ENCODE assay signal across 8 cellular contexts in genomic region chr14:93185333-93185688, GRCh38. TPM values are rescaled to one million over a fixed set of nuclear protein-coding genes. Genes with fewer than 3 reads are reported as not detected.
DNase-seq lines count a peak whose midpoint lies in the region; ATAC-seq, FAIRE-seq and TF ChIP-seq lines count a peak whose summit lies in the region.

No MANE protein-coding gene starts in this region.

- H3K4me3 Mint-ChIP-seq in activated CD4-positive, alpha-beta memory T cell treated with anti-CD3 and anti-CD28 coated beads, Interleukin-2, amount 10 ng/mL, durations not matched to agents 7 days and 5 days = peak overlapping the region; percentile 94
- peak overlapping the region; percentile 82 for H3K4me3 Mint-ChIP-seq in stimulated activated effector memory CD8-positive, alpha-beta T cell treated with anti-CD3 and anti-CD28 coated beads, Interleukin-12 subunit alpha, Interleukin-12 subunit beta, amount 100 ng/mL, for 72 hours

- CTCF ChIA-PET in A549 (lab: Yijun Ruan, JAX) = interaction anchor here (0.8 to 1.8 kb wide), 4 partner anchors 8 to 34 kb away, joined by 3 to 6 read pairs (median 3); no protein-coding TSS in a partner anchor
- CTCF ChIA-PET in activated CD4-positive, alpha-beta memory T cell treated with anti-CD3 and anti-CD28 coated beads, Interleukin-2, amount 10 ng/mL, durations not matched to agents 7 days and 5 days (lab: Charles Lee) = interaction anchor here (0.5 to 4.1 kb wide), 9 partner anchors 9 to 150 kb away, joined by 3 to 47 read pairs (median 4); partner anchors contain the start of genes GON7, ITPK1 and UBR7

- no peak for TF ChIP-seq EP300 in A549 (IDR thresholded peaks at IDR 0.05)

- H3K4me3 ChIP-seq in A549 = peak overlapping the region; percentile 92
- peak overlapping the region; percentile 95; the same call in 1 of the 2 replicates for H3K4me3 ChIP-seq in iPS DF 6.9 (ENCODE audit: low read length)

- H3K36me3 Mint-ChIP-seq in activated CD4-positive, alpha-beta memory T cell treated with anti-CD3 and anti-CD28 coated beads, Interleukin-2, amount 10 ng/mL, durations not matched to agents 7 days and 5 days (ENCODE audit: low read depth) = peaks cover 25% of the 10 kb centered on the region
- H3K36me3 Mint-ChIP-seq in stimulated activated effector memory CD8-positive, alpha-beta T cell treated with anti-CD3 and anti-CD28 coated beads, Interleukin-12 subunit alpha, Interleukin-12 subunit beta, amount 100 ng/mL, for 72 hours = peaks cover 63% of the 10 kb centered on the region

- H3K27me3 Mint-ChIP-seq in activated CD4-positive, alpha-beta memory T cell treated with anti-CD3 and anti-CD28 coated beads, Interleukin-2, amount 10 ng/mL, durations not matched to agents 7 days and 5 days = no peaks in the 10 kb centered on the region

- H3K4me1 Mint-ChIP-seq in activated CD4-positive, alpha-beta memory T cell treated with anti-CD3 and anti-CD28 coated beads, Interleukin-2, amount 10 ng/mL, durations not matched to agents 7 days and 5 days = peaks cover 36% of the 10 kb centered on the region
- H3K4me1 Mint-ChIP-seq in stimulated activated effector memory CD8-positive, alpha-beta T cell treated with anti-CD3 and anti-CD28 coated beads, Interleukin-12 subunit alpha, Interleukin-12 subunit beta, amount 100 ng/mL, for 72 hours = peaks cover 34% of the 10 kb centered on the region

- H3K9me3 ChIP-seq in A549 = no peaks in the 10 kb centered on the region
- H3K9me3 ChIP-seq in iPS DF 6.9 (ENCODE audit: control insufficient read depth, insufficient read depth, low read length) = no peaks in the 10 kb centered on the region

- H3K4me2 ChIP-seq in A549 = peak overlapping the region; percentile 75

- peak overlapping the region; percentile 80 for H3K27ac Mint-ChIP-seq in activated CD4-positive, alpha-beta memory T cell treated with anti-CD3 and anti-CD28 coated beads, Interleukin-2, amount 10 ng/mL, durations not matched to agents 7 days and 5 days
- peak overlapping the region; percentile 85 for H3K27ac Mint-ChIP-seq in stimulated activated effector memory CD8-positive, alpha-beta T cell treated with anti-CD3 and anti-CD28 coated beads, Interleukin-12 subunit alpha, Interleukin-12 subunit beta, amount 100 ng/mL, for 72 hours

- H3K36me3 ChIP-seq in iPS DF 6.9 (ENCODE audit: control insufficient read depth, insufficient read depth, low read length) = no peaks in the 10 kb centered on the region; the same call in 1 of the 2 replicates

- ATAC-seq in A549 (0 out of 6 replicates have a peak, but pooled peaks of 1 of the 2 experiments have one; percentile 4), GM21576 (IDR thresholded peaks at IDR 0.05; ENCODE audit: unreplicated experiment) (peak; percentile 3), GM21367 (IDR thresholded peaks at IDR 0.05; ENCODE audit: unreplicated experiment) (no peak)
- no peak for ATAC-seq in stimulated activated effector memory CD8-positive, alpha-beta T cell treated with anti-CD3 and anti-CD28 coated beads, Interleukin-12 subunit alpha, Interleukin-12 subunit beta, amount 100 ng/mL, for 72 hours

- H3K27ac ChIP-seq in A549 (peak overlapping the region; percentile 93 to 96), iPS DF 6.9 (ENCODE audit: low read length) (no peak overlapping the region)

- peaks cover 7% of the 10 kb centered on the region for H3K4me1 ChIP-seq in A549
- no peaks in the 10 kb centered on the region for H3K4me1 ChIP-seq in iPS DF 6.9 (ENCODE audit: control insufficient read depth, insufficient read depth, low read length)

- no peak for TF ChIP-seq CTCF in A549 (IDR thresholded peaks at IDR 0.05)

- DNase-seq in A549 (ENCODE audit: low read depth in 1 of 2, low spot score in 1 of 2) (no peak), iPS DF 6.9 (ENCODE audit: low read depth, low spot score) (no peak), NCI-H1436 (lab: John Stamatoyannopoulos, UW) (no peak)
- DNase-seq in activated CD4-positive, alpha-beta memory T cell treated with anti-CD3 and anti-CD28 coated beads, Interleukin-2, amount 10 ng/mL, durations not matched to agents 7 days and 5 days = no peak
- DNase-seq in stimulated activated effector memory CD8-positive, alpha-beta T cell treated with anti-CD3 and anti-CD28 coated beads, Interleukin-12 subunit alpha, Interleukin-12 subunit beta, amount 100 ng/mL, for 72 hours (ENCODE audit: low spot score in 2 of 2) = no peak
- DNase-seq in activated CD4-positive, alpha-beta T cell treated with anti-CD3 and anti-CD28 coated beads for 1 hour = no peak

- FAIRE-seq in A549 (lab: Jason Lieb, UNC) = no peak

- H3K27me3 ChIP-seq in iPS DF 6.9 (ENCODE audit: control insufficient read depth, insufficient read depth, low read length) = no peaks in the 10 kb centered on the region

- POLR2A ChIA-PET in A549 (lab: Yijun Ruan, JAX) = interaction anchor here (1.0 to 1.6 kb wide), 5 partner anchors 8 to 72 kb away, joined by 4 to 25 read pairs (median 6); partner anchors contain the start of genes GON7, ITPK1 and UBR7
- POLR2A ChIA-PET in activated CD4-positive, alpha-beta memory T cell treated with anti-CD3 and anti-CD28 coated beads, Interleukin-2, amount 10 ng/mL, durations not matched to agents 7 days and 5 days (lab: Charles Lee) = interaction anchor here (0.7 to 8.4 kb wide), 16 partner anchors 9 to 896 kb away, joined by 3 to 136 read pairs (median 4); partner anchors contain the start of genes DDX24, GOLGA5, GON7 and IFI27L1

- 2% methylated on average over 11 of the region's 11 CpGs for WGBS in A549 (ENCODE audit: missing lambda C conversion rate)
- no CpG with 5 or more reads among the region's 11 CpGs for WGBS in iPS DF 6.9 (ENCODE audit: insufficient coverage, insufficient read length)

- TF ChIP-seq POLR2A in A549 (IDR thresholded peaks at IDR 0.05; ENCODE audit: low read length) = no peak

- no peaks in the 10 kb centered on the region for H3K9me3 Mint-ChIP-seq in activated CD4-positive, alpha-beta memory T cell treated with anti-CD3 and anti-CD28 coated beads, Interleukin-2, amount 10 ng/mL, durations not matched to agents 7 days and 5 days
- H3K9me3 Mint-ChIP-seq in stimulated activated effector memory CD8-positive, alpha-beta T cell treated with anti-CD3 and anti-CD28 coated beads, Interleukin-12 subunit alpha, Interleukin-12 subunit beta, amount 100 ng/mL, for 72 hours = no peaks in the 10 kb centered on the region

- no peak for TF ChIP-seq RAD21 in A549 (conservative IDR thresholded peaks at IDR 0.05 in 1 of 2, IDR thresholded peaks at IDR 0.05 in 1 of 2)

TF ChIP-seq in A549, 52 proteins besides CTCF, POLR2A, EP300 and RAD21:
- no peak for TF ChIP-seq CHD4 (IDR thresholded peaks at IDR 0.05; ENCODE audit: borderline replicate concordance)
- 0 out of 2 replicates have a peak, but pooled peaks have one; percentile 3 for TF ChIP-seq HOXB5 (CRISPR knock-in tag; IDR thresholded peaks at IDR 0.05)

RNA-seq across cellular contexts. Expression of gene LYSET, which starts 0.2 kb away (rescaled TPM):
- 34.5 and 37.0 TPM in 2 replicates for polyA plus RNA-seq in A549 (2011; rRNA removed)
- 15.4 and 16.5 TPM in 2 replicates for polyA plus RNA-seq in A549 (2012; cell fraction: cytosol; rRNA removed)
- 3.6 and 5.2 TPM in 2 replicates for polyA plus RNA-seq in A549 (2012; cell fraction: nucleus; rRNA removed)
- polyA plus RNA-seq in A549 (2017; fragmentation: RNase III; extraction: RNeasy Plus Mini Kit Qiagen cat#74134 plus additional on column Dnase treatment) = 27.0 to 31.3 TPM (median 29.9 TPM) in 3 replicates
- polyA minus RNA-seq in A549 (2011; rRNA and poly(A)+ RNA removed) = 8.0 and 8.6 TPM in 2 replicates
- 1 to 10 TPM; 7.4 to 8.3 TPM for total RNA-seq in activated CD4-positive, alpha-beta memory T cell treated with anti-CD3 and anti-CD28 coated beads, Interleukin-2, amount 10 ng/mL, durations not matched to agents 7 days and 5 days

RNA-seq across cellular contexts. Expression of gene MOAP1, which starts 0.6 kb away (rescaled TPM):
- polyA plus RNA-seq in A549 (2011; rRNA removed) (18.0 and 23.9 TPM in 2 replicates), A549 (2017; fragmentation: RNase III; extraction: RNeasy Plus Mini Kit Qiagen cat#74134 plus additional on column Dnase treatment) (11.0 to 13.5 TPM (median 13.3 TPM) in 3 replicates)
- 10.6 and 12.9 TPM in 2 replicates for polyA plus RNA-seq in A549 (2012; cell fraction: cytosol; rRNA removed)
- 8.2 and 14.3 TPM in 2 replicates for polyA plus RNA-seq in A549 (2012; cell fraction: nucleus; rRNA removed)
- polyA minus RNA-seq in A549 (2011; rRNA and poly(A)+ RNA removed) = 5.2 and 6.9 TPM in 2 replicates
- 10 to 100 TPM; 23.1 to 24.6 TPM for total RNA-seq in activated CD4-positive, alpha-beta memory T cell treated with anti-CD3 and anti-CD28 coated beads, Interleukin-2, amount 10 ng/mL, durations not matched to agents 7 days and 5 days

RNA-seq across cellular contexts. Expression of gene GON7, which starts 21.6 kb away (rescaled TPM):
- polyA plus RNA-seq in A549 (2011; rRNA removed) = 14.6 and 19.2 TPM in 2 replicates
- polyA plus RNA-seq in A549 (2012; cell fraction: cytosol; rRNA removed) = 8.1 and 11.7 TPM in 2 replicates
- polyA plus RNA-seq in A549 (2012; cell fraction: nucleus; rRNA removed) = 3.2 and 5.8 TPM in 2 replicates
- 20.3 to 23.3 TPM (median 22.1 TPM) in 3 replicates for polyA plus RNA-seq in A549 (2017; fragmentation: RNase III; extraction: RNeasy Plus Mini Kit Qiagen cat#74134 plus additional on column Dnase treatment)
- 1.1 and 2.6 TPM in 2 replicates for polyA minus RNA-seq in A549 (2011; rRNA and poly(A)+ RNA removed)
- total RNA-seq in activated CD4-positive, alpha-beta memory T cell treated with anti-CD3 and anti-CD28 coated beads, Interleukin-2, amount 10 ng/mL, durations not matched to agents 7 days and 5 days = 10 to 100 TPM; 16.0 to 18.2 TPM

RNA-seq across cellular contexts. Expression of gene UBR7, which starts 21.7 kb away (rescaled TPM):
- 35.0 and 40.4 TPM in 2 replicates for polyA plus RNA-seq in A549 (2011; rRNA removed)
- 22.4 and 22.5 TPM in 2 replicates for polyA plus RNA-seq in A549 (2012; cell fraction: cytosol; rRNA removed)
- 11.2 and 15.4 TPM in 2 replicates for polyA plus RNA-seq in A549 (2012; cell fraction: nucleus; rRNA removed)
- 33.7 to 37.0 TPM (median 34.3 TPM) in 3 replicates for polyA plus RNA-seq in A549 (2017; fragmentation: RNase III; extraction: RNeasy Plus Mini Kit Qiagen cat#74134 plus additional on column Dnase treatment)
- 11.8 and 12.8 TPM in 2 replicates for polyA minus RNA-seq in A549 (2011; rRNA and poly(A)+ RNA removed)
- total RNA-seq in activated CD4-positive, alpha-beta memory T cell treated with anti-CD3 and anti-CD28 coated beads, Interleukin-2, amount 10 ng/mL, durations not matched to agents 7 days and 5 days = 10 to 100 TPM; 43.5 to 47.7 TPM
